25 cellular contexts compared by ENCODE assay signal in genomic region chr5:60343102-60343501, GRCh38.
"Had no signal": no experiment of that assay in that cellular context is flagged by ENCODE, and none has a peak within 500 bp of the region (broad histone marks: within the 10 kb centered on the region; RNA-seq: fewer than 3 reads in every experiment).

No MANE protein-coding gene starts in this region.

- FAIRE-seq: endometrium, islet of Langerhans, keratinocyte had no signal

- DNase-seq: colonic mucosa; cortex of kidney; effector CD8-positive, alpha-beta T cell; effector memory CD8-positive, alpha-beta T cell; endodermal cell; erythroblast; esophagus squamous epithelium; foreskin fibroblast; foreskin melanocyte; gastrocnemius medialis; glutamatergic neuron; head of caudate nucleus; heart right ventricle; hippocampal formation; left cardiac atrium; left lung; left ventricle myocardium superior; lower lobe of right lung; mesenchymal stem cell; naive thymus-derived CD4-positive, alpha-beta T cell had no signal

- H3K27me3 ChIP-seq: colonic mucosa, gastrocnemius medialis, left lung had no signal

- H3K36me3 ChIP-seq: colonic mucosa, esophagus squamous epithelium, gastrocnemius medialis, heart right ventricle, left lung, lower lobe of right lung had no signal

- H3K4me3 ChIP-seq: colonic mucosa, esophagus squamous epithelium, gastrocnemius medialis, heart right ventricle, left lung, lower lobe of right lung had no signal

- H3K27ac ChIP-seq: colonic mucosa, epithelial cell of prostate, esophagus squamous epithelium, gastrocnemius medialis, heart right ventricle, left lung, lower lobe of right lung had no signal

- H3K4me1 ChIP-seq: colonic mucosa, gastrocnemius medialis, heart right ventricle, left lung, lower lobe of right lung had no signal

- ATAC-seq: effector memory CD8-positive, alpha-beta T cell; esophagus mucosa; gastrocnemius medialis; heart right ventricle; left cardiac atrium; left lung; left ventricle myocardium superior; lower lobe of right lung; naive thymus-derived CD4-positive, alpha-beta T cell had no signal

- H3K9me3 ChIP-seq: colonic mucosa, esophagus squamous epithelium, gastrocnemius medialis, heart right ventricle, left lung, lower lobe of right lung had no signal
